9 cellular contexts compared by ENCODE assay signal in genomic region chr9:21465859-21466518, GRCh38. TPM values are rescaled to one million over a fixed set of nuclear protein-coding genes. Genes with fewer than 3 reads are reported as not detected.
A peak's percentile ranks its signal among the peaks of the same experiment; 100 is the strongest.
DNase-seq lines count a peak whose midpoint lies in the region; ATAC-seq and TF ChIP-seq lines count a peak whose summit lies in the region.
"Had no signal": no experiment of that assay in that cellular context is flagged by ENCODE, and none has a peak within 500 bp of the region (broad histone marks: within the 10 kb centered on the region; RNA-seq: fewer than 3 reads in every experiment).

No MANE protein-coding gene starts in this region.

- H3K4me3 ChIP-seq in AG04450 (ENCODE audit: low read depth, low read length), result no peak overlapping the region
- H3K4me3 ChIP-seq in Panc1 (ENCODE audit: low read depth in 2 of 2, low read length in 2 of 2), result no peak overlapping the region
- H3K4me3 ChIP-seq in esophagus muscularis mucosa, result no peak overlapping the region
- no peak overlapping the region for H3K4me3 ChIP-seq in parathyroid adenoma (ENCODE audit: low read depth, low read length)

- ATAC-seq in HG02798 (IDR thresholded peaks at IDR 0.05; ENCODE audit: poor library complexity, unreplicated experiment) (peak; percentile 69), Panc1 (no peak), GM18907 (IDR thresholded peaks at IDR 0.05; ENCODE audit: unreplicated experiment) (no peak)

- TF ChIP-seq POLR2A in esophagus muscularis mucosa (IDR thresholded peaks at IDR 0.05; ENCODE audit: low read depth), result no peak

- no peak overlapping the region for H3K9ac ChIP-seq in parathyroid adenoma

- no peaks in the 10 kb centered on the region for H3K4me1 ChIP-seq in Panc1 (ENCODE audit: control insufficient read depth, insufficient read depth, low read length)
- H3K4me1 ChIP-seq in esophagus muscularis mucosa, result no peaks in the 10 kb centered on the region
- no peaks in the 10 kb centered on the region for H3K4me1 ChIP-seq in parathyroid adenoma

- TF ChIP-seq EP300 in esophagus muscularis mucosa (IDR thresholded peaks at IDR 0.05), result no peak

- no peak overlapping the region for H3K4me2 ChIP-seq in parathyroid adenoma (ENCODE audit: low read length)

- no peak overlapping the region for H3K27ac ChIP-seq in AG04450 (ENCODE audit: low read depth, low read length)
- H3K27ac ChIP-seq in Panc1 (ENCODE audit: low read length), result no peak overlapping the region
- H3K27ac ChIP-seq in esophagus muscularis mucosa (replicated peaks in 1 of 4), result no peak overlapping the region
- no peak overlapping the region for H3K27ac ChIP-seq in parathyroid adenoma

- POLR2A ChIA-PET in AG04450 (lab: Yijun Ruan, JAX), result no interaction called here
- POLR2A ChIA-PET in Panc1 (lab: Charles Lee), result no interaction called here

- in situ Hi-C loops in Panc1 (cut with HindIII; ENCODE audit: low pct_unique_long_range_greater_than_20kb, low sequenced_read_pairs), result no loop called here

- intact Hi-C loops in Panc1 (cut with micrococcal nuclease; ENCODE audit: unreplicated experiment) (no loop called here), esophagus muscularis mucosa (cut with DNase I) (no loop called here)

- peaks cover 3% of the 10 kb centered on the region; the same call in 1 of the 2 replicates for H3K9me3 ChIP-seq in AG04450 (ENCODE audit: control insufficient read depth, insufficient read depth, low read length)
- no peaks in the 10 kb centered on the region for H3K9me3 ChIP-seq in Panc1 (ENCODE audit: control insufficient read depth, insufficient read depth, low read depth, low read length)
- H3K9me3 ChIP-seq in esophagus muscularis mucosa, result peaks cover 0 to 16% (median 14%) of the 10 kb centered on the region in 4 donors
- H3K9me3 ChIP-seq in parathyroid adenoma (ENCODE audit: control insufficient read depth, low read length), result no peaks in the 10 kb centered on the region

- BruUV-seq in Panc1 (replicated peaks; lab: Mats Ljungman, UMichigan), result no TSS peak

- H3K36me3 ChIP-seq in Panc1 (ENCODE audit: control insufficient read depth, insufficient read depth, low read length) (no peaks in the 10 kb centered on the region), esophagus muscularis mucosa (no peaks in the 10 kb centered on the region), parathyroid adenoma (ENCODE audit: control insufficient read depth, insufficient read depth, low read length) (no peaks in the 10 kb centered on the region)

- H3K27me3 ChIP-seq in AG04450 (ENCODE audit: control insufficient read depth, insufficient read depth, low read length), result no peaks in the 10 kb centered on the region
- H3K27me3 ChIP-seq in Panc1 (ENCODE audit: control insufficient read depth, insufficient read depth, low read length), result no peaks in the 10 kb centered on the region
- peaks cover 0 to 4% (median 0%) of the 10 kb centered on the region in 4 donors for H3K27me3 ChIP-seq in esophagus muscularis mucosa
- H3K27me3 ChIP-seq in parathyroid adenoma (ENCODE audit: control insufficient read depth, insufficient read depth, low read length), result no peaks in the 10 kb centered on the region

- peak; percentile 75 for TF ChIP-seq CTCF in AG04450 (IDR thresholded peaks at IDR 0.05; ENCODE audit: low read depth, low read length)
- peak; percentile 35; the same call in 1 of the 2 replicates for TF ChIP-seq CTCF in Panc1 (IDR thresholded peaks at IDR 0.05)
- TF ChIP-seq CTCF in esophagus muscularis mucosa (IDR thresholded peaks at IDR 0.05), result peak; percentile 18 to 54 (median 38)
- TF ChIP-seq CTCF in parathyroid adenoma (IDR thresholded peaks at IDR 0.05), result peak; percentile 28

- no peaks in the 10 kb centered on the region for H3K79me2 ChIP-seq in parathyroid adenoma

- DNase-seq in AG04450 (ENCODE audit: low read depth, low spot score), result peak; percentile 27
- DNase-seq in ELR (ENCODE audit: low read depth), result peak; percentile 74
- DNase-seq in Panc1 (ENCODE audit: low read depth, low spot score), result peak; percentile 18
- DNase-seq in esophagus muscularis mucosa (ENCODE audit: extremely low spot score), result no peak
- DNase-seq in activated CD4-positive, CD25-positive, alpha-beta regulatory T cell treated with anti-CD3 and anti-CD28 coated beads, Interleukin-2, amount 50 U/mL, for 72 hours, result no peak

- H2AFZ ChIP-seq in parathyroid adenoma, result no peak overlapping the region

- CTCF ChIA-PET in AG04450 (lab: Charles Lee) (interaction anchor here (0.6 to 8.4 kb wide), 66 partner anchors 9 to 834 kb away, joined by 3 to 107 read pairs (median 4); partner anchors contain the start of genes IFNA1, IFNE and MTAP), Panc1 (lab: Charles Lee) (interaction anchor here (0.5 to 0.9 kb wide), 4 partner anchors 86 to 336 kb away, joined by 3 to 4 read pairs (median 4); partner anchors contain the start of gene MTAP)

RNA-seq across cellular contexts. Expression of gene IFNE, which starts 16.1 kb away (rescaled TPM):
- polyA plus RNA-seq in AG04450 (2011; rRNA removed), result 0.52 and 0.67 TPM in 2 replicates
- 0.46 and 1.7 TPM in 2 replicates for polyA minus RNA-seq in AG04450 (2011; rRNA and poly(A)+ RNA removed)
- 0.44 TPM for total RNA-seq in Panc1 (2021; ENCODE audit: unreplicated experiment)
- polyA plus RNA-seq in Panc1 (2012; ENCODE audit: insufficient read length), result not detected
- not detected for total RNA-seq in esophagus muscularis mucosa
- total RNA-seq: mononuclear cell had no signal

RNA-seq across cellular contexts. Expression of gene IFNA1, which starts 25.8 kb away (rescaled TPM):
- polyA plus RNA-seq in AG04450 (2011; rRNA removed), result not detected in 2 replicates
- not detected in 2 replicates for polyA minus RNA-seq in AG04450 (2011; rRNA and poly(A)+ RNA removed)
- total RNA-seq in Panc1 (2021; ENCODE audit: unreplicated experiment), result not detected
- not detected for polyA plus RNA-seq in Panc1 (2012; ENCODE audit: insufficient read length)
- total RNA-seq in esophagus muscularis mucosa, result not detected
- total RNA-seq: mononuclear cell had no signal

RNA-seq across cellular contexts. Expression of gene IFNA8, which starts 57.1 kb away (rescaled TPM):
- not detected in 2 replicates for polyA plus RNA-seq in AG04450 (2011; rRNA removed)
- not detected in 2 replicates for polyA minus RNA-seq in AG04450 (2011; rRNA and poly(A)+ RNA removed)
- not detected for total RNA-seq in Panc1 (2021; ENCODE audit: unreplicated experiment)
- polyA plus RNA-seq in Panc1 (2012; ENCODE audit: insufficient read length), result not detected
- not detected for total RNA-seq in esophagus muscularis mucosa
- total RNA-seq: mononuclear cell had no signal

Comparison
In these comparisons a context has a peak if more than half of its experiments do, and no peak if none do; other contexts are left out.
1. DNase-seq: peak in AG04450 (single experiment), ELR (single experiment) and Panc1 (single experiment); none in esophagus muscularis mucosa (single experiment) and activated CD4-positive, CD25-positive, alpha-beta regulatory T cell treated with anti-CD3 and anti-CD28 coated beads, Interleukin-2, amount 50 U/mL, for 72 hours (single experiment).
2. Peak in every context shown above with its lines, with median percentiles within 50 percentile points of each other: CTCF ChIP-seq.